ENCODE assay signal across 21 cellular contexts in the genomic region with DNA sequence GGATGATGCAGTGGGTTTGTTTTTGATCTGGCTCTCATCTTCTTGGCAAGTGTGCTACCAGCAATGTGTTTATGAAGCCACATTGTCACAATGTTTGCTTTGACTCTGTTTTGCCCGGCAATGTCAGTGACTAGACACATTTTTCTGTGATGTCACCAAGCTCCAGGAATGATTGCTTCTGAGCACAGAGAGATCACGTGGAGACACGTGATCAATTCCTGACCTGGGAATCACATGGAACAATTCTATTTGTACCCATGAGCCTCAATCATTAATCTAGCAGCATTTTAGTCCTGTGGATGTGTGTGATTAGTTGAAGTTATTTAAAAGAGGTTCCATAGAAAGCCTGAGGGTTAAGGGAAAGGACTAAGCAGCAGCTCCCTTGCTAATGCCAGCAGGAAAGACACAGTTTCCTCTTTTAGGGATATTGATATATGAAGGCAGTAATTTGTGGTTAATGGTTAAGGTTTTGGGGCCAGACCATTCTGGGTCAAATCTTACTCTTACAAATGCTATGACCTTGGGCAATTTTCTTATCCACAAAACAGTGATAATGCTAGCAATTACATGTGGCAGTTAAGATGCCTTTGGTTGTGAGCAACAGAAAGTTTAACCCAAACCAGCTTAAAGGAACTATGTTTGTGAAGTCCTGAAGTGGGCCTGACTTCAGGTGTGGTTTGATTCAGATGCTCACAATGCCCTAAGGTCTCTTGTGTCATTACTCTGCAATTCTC. TPM values are rescaled to one million over a fixed set of nuclear protein-coding genes. Genes with fewer than 3 reads are reported as not detected.
DNase-seq lines count a peak whose midpoint lies in the region; ATAC-seq, FAIRE-seq and TF ChIP-seq lines count a peak whose summit lies in the region.
"Had no signal": no experiment of that assay in that cellular context is flagged by ENCODE, and none has a peak within 500 bp of the region (broad histone marks: within the 10 kb centered on the region; RNA-seq: fewer than 3 reads in every experiment).

No MANE protein-coding gene starts in this region.

- no peak for TF ChIP-seq POLR2A in A549 (IDR thresholded peaks at IDR 0.05; ENCODE audit: low read length)

- peak; percentile 23 to 79 for DNase-seq in A549 (ENCODE audit: low read depth in 1 of 2, low spot score in 1 of 2)
- DNase-seq in DMS153 treated with DMSO at 0.1 percent for 48 hours (lab: John Stamatoyannopoulos, UW; ENCODE audit: unreplicated experiment), result peak; percentile 17
- peak; percentile 19 for DNase-seq in RPMI7951 (ENCODE audit: low read depth)
- DNase-seq in hepatocyte (ENCODE audit: low spot score), result peak; percentile 55
- DNase-seq in middle frontal gyrus (ENCODE audit: extremely low spot score, low spot score), result no peak
- no peak for DNase-seq in tibial artery
- DNase-seq in GOT3 (lab: John Stamatoyannopoulos, UW), result no peak
- DNase-seq: activated CD4-positive, alpha-beta T cell treated with anti-CD3 and anti-CD28 coated beads for 48 hours; endodermal cell; kidney; NCI-H1092; NCI-H345; stimulated activated CD4-positive, alpha-beta T cell treated with anti-CD3 and anti-CD28 coated beads, Interleukin-1b, Interleukin-23, amount 100 ng/mL, for 48 hours; stimulated activated CD8-positive, alpha-beta memory T cell treated with anti-CD3 and anti-CD28 coated beads, Interleukin-4, amount 100 ng/mL, for 48 hours; T-helper 2 cell had no signal

- H3K36me3 ChIP-seq in hepatocyte (replicated peaks; ENCODE audit: insufficient read depth, low read depth) (no peaks in the 10 kb centered on the region), tibial artery (no peaks in the 10 kb centered on the region)
- H3K36me3 ChIP-seq: BLaER1 treated with 17β-estradiol and CSF1 and Interleukin-3, amounts not matched to agents 10 nM and 100 nM had no signal

- peaks cover 14% of the 10 kb centered on the region for H3K4me1 ChIP-seq in A549
- peaks cover 4% of the 10 kb centered on the region for H3K4me1 ChIP-seq in hepatocyte (ENCODE audit: insufficient read depth)
- peaks cover 0 to 7% (median 0%) of the 10 kb centered on the region in 4 donors for H3K4me1 ChIP-seq in tibial artery

- FAIRE-seq in A549 (lab: Jason Lieb, UNC), result no peak
- FAIRE-seq: kidney, RCC 7860, urothelium cell line had no signal

- H3K4me2 ChIP-seq in A549 (peak overlapping the region; percentile 54), hepatocyte (no peak overlapping the region)
- H3K4me2 ChIP-seq: BLaER1 treated with 17β-estradiol and CSF1 and Interleukin-3, amounts not matched to agents 10 nM and 100 nM had no signal

- TF ChIP-seq EP300 in A549 (IDR thresholded peaks at IDR 0.05), result no peak

- 5% methylated on average over 3 of the region's 3 CpGs for WGBS in A549 (ENCODE audit: missing lambda C conversion rate)
- WGBS in hepatocyte (ENCODE audit: low lambda C conversion rate, missing lambda C conversion rate), result 57% methylated on average over 3 of the region's 3 CpGs

- H3K27me3 ChIP-seq in hepatocyte (no peaks in the 10 kb centered on the region), tibial artery (no peaks in the 10 kb centered on the region)
- H3K27me3 ChIP-seq: BLaER1 treated with 17β-estradiol and CSF1 and Interleukin-3, amounts not matched to agents 10 nM and 100 nM had no signal

- no peak overlapping the region for H3K4me3 ChIP-seq in A549
- no peak overlapping the region for H3K4me3 ChIP-seq in hepatocyte
- H3K4me3 ChIP-seq in tibial artery, result no peak overlapping the region
- H3K4me3 ChIP-seq: BLaER1 treated with 17β-estradiol and CSF1 and Interleukin-3, amounts not matched to agents 10 nM and 100 nM had no signal

- no peaks in the 10 kb centered on the region for H3K9me3 ChIP-seq in A549
- no peaks in the 10 kb centered on the region for H3K9me3 ChIP-seq in hepatocyte (ENCODE audit: low read depth)
- H3K9me3 ChIP-seq in tibial artery, result no peaks in the 10 kb centered on the region
- H3K9me3 ChIP-seq: BLaER1 treated with 17β-estradiol and CSF1 and Interleukin-3, amounts not matched to agents 10 nM and 100 nM had no signal

- ATAC-seq in A549 (peak; percentile 68 to 70; a peak in 4 of 6 replicates), HG03095 (IDR thresholded peaks at IDR 0.05; ENCODE audit: unreplicated experiment) (no peak)

- H3K27ac ChIP-seq in A549 (peak overlapping the region; percentile 43 to 48; a peak in 5 of 6 replicates), hepatocyte (peak overlapping the region; percentile 68), tibial artery (no peak overlapping the region)
- H3K27ac ChIP-seq: BLaER1 treated with 17β-estradiol and CSF1 and Interleukin-3, amounts not matched to agents 10 nM and 100 nM had no signal

- no peak overlapping the region for H2AFZ ChIP-seq in hepatocyte

- H3K9me2 ChIP-seq in hepatocyte (replicated peaks; ENCODE audit: insufficient read depth), result no peaks in the 10 kb centered on the region

- POLR2A ChIA-PET in A549 (lab: Yijun Ruan, JAX), result no interaction called here

- H3K79me2 ChIP-seq in hepatocyte, result no peaks in the 10 kb centered on the region

- CTCF ChIA-PET in A549 (lab: Yijun Ruan, JAX), result interaction anchor here (0.6 to 6.1 kb wide), 8 partner anchors 25 to 1500 kb away, joined by 3 to 62 read pairs (median 8); no protein-coding TSS in a partner anchor

- no peak for TF ChIP-seq RAD21 in A549 (conservative IDR thresholded peaks at IDR 0.05 in 1 of 2, IDR thresholded peaks at IDR 0.05 in 1 of 2)

- no peaks in the 10 kb centered on the region for H4K20me1 ChIP-seq in hepatocyte (ENCODE audit: insufficient read depth, poor library complexity, severe bottlenecking)
- H4K20me1 ChIP-seq: BLaER1 treated with 17β-estradiol and CSF1 and Interleukin-3, amounts not matched to agents 10 nM and 100 nM had no signal

- intact Hi-C loops in tibial artery (cut with DNase I; ENCODE audit: low total_unique reads), result no loop called here

- TF ChIP-seq CTCF in A549 (IDR thresholded peaks at IDR 0.05), result no peak
- TF ChIP-seq CTCF in hepatocyte (IDR thresholded peaks at IDR 0.05; ENCODE audit: poor library complexity), result no peak
- TF ChIP-seq CTCF in tibial artery (IDR thresholded peaks at IDR 0.05), result no peak

TF ChIP-seq in A549, 52 proteins besides CTCF, POLR2A, EP300 and RAD21:
- TF ChIP-seq MAFK (IDR thresholded peaks at IDR 0.05; ENCODE audit: partially characterized antibody), result peak; percentile 84
- TF ChIP-seq, protein P1, sequence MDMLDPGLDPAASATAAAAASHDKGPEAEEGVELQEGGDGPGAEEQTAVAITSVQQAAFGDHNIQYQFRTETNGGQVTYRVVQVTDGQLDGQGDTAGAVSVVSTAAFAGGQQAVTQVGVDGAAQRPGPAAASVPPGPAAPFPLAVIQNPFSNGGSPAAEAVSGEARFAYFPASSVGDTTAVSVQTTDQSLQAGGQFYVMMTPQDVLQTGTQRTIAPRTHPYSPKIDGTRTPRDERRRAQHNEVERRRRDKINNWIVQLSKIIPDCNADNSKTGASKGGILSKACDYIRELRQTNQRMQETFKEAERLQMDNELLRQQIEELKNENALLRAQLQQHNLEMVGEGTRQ (IDR thresholded peaks at IDR 0.05), result peak; percentile 96
- TF ChIP-seq NFE2L2 (conservative IDR thresholded peaks at IDR 0.05; ENCODE audit: low read length), result peak; percentile 60
- TF ChIP-seq, protein P2, sequence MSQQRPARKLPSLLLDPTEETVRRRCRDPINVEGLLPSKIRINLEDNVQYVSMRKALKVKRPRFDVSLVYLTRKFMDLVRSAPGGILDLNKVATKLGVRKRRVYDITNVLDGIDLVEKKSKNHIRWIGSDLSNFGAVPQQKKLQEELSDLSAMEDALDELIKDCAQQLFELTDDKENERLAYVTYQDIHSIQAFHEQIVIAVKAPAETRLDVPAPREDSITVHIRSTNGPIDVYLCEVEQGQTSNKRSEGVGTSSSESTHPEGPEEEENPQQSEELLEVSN (IDR thresholded peaks at IDR 0.05; ENCODE audit: borderline replicate concordance, low read depth), result no peak
- TF ChIP-seq NPAS2 (CRISPR knock-in tag; IDR thresholded peaks at IDR 0.05; ENCODE audit: borderline replicate concordance), result peak; percentile 40; the same call in 1 of the 2 replicates
- TF ChIP-seq FOSL2 (IDR thresholded peaks at IDR 0.05), result no peak
- peak; percentile 37; the same call in 1 of the 2 replicates for TF ChIP-seq FOSL2 (CRISPR knock-in tag; IDR thresholded peaks at IDR 0.05)
- TF ChIP-seq KDM1A (IDR thresholded peaks at IDR 0.05; ENCODE audit: low read depth), result no peak

RNA-seq across cellular contexts. Expression of a gene that starts 59.0 kb away (rescaled TPM):
- polyA plus RNA-seq in A549 (2011; rRNA removed), result not detected in 2 replicates
- polyA plus RNA-seq in A549 (2012; cell fraction: cytosol; rRNA removed), result not detected in 2 replicates
- not detected in 2 replicates for polyA plus RNA-seq in A549 (2012; cell fraction: nucleus; rRNA removed)
- polyA plus RNA-seq in A549 (2017; fragmentation: RNase III; extraction: RNeasy Plus Mini Kit Qiagen cat#74134 plus additional on column Dnase treatment), result 0.04 TPM in 1 of 3 replicates, not detected in the others
- not detected in 2 replicates for polyA minus RNA-seq in A549 (2011; rRNA and poly(A)+ RNA removed)
- not detected in 2 replicates for total RNA-seq in RPMI7951 (2014; rRNA removed; shearing (Covaris generic))
- not detected in 2 replicates for total RNA-seq in hepatocyte
- polyA plus RNA-seq in hepatocyte, result not detected in 2 replicates
- total RNA-seq: Daoy, endodermal cell, myocyte had no signal

Comparison
In these comparisons a context has a peak if more than half of its experiments do, and no peak if none do; other contexts are left out.
1. DNase-seq: peak in A549 (2 of 2), DMS153 treated with DMSO at 0.1 percent for 48 hours (single experiment), RPMI7951 (single experiment) and hepatocyte (single experiment); none in middle frontal gyrus (single experiment), tibial artery (0 of 2) and GOT3 (single experiment).
2. H3K27ac ChIP-seq: peak in A549 (2 of 2) and hepatocyte (single experiment); none in tibial artery (0 of 2).